In the genomic region with DNA sequence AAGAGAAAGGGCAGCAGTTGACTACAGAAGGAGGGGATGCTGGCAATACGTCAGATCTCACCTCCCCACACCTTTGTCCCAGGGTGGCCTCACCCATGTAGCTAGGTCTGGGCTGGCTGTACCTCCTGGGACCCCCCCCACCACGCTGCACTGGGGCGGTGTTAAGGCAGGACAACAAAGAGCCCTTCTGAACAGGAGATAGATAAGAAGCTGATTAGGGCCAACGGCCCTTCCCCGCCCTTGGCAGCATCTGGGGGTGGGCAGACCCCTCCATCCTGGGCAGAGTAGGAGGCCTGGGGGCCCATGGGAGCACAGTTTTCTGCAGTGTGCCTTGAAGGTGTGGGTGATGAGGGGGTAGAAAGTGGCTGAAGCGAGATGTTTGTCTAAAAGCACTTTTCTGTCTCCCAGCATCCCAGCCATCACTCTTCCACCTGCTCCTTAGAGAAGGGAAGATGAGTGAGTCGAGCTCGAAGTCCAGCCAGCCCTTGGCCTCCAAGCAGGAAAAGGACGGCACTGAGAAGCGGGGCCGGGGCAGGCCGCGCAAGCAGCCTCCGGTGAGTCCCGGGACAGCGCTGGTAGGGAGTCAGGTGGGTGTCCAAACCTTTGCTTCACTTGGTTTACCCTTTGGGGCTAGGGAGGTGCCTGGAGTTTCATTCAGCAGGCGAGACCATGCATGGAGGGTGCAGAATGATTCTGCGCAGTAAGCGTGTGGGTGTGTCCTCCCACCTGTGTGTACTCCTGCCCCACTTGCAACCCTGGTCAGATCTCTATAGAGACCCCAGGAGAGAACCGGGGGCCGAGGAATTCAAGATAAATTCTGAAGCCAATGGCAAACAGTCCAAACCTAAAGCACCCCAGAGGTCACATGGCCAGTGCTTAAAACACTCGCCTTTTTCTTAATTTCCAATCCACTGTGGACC, we compare ENCODE assay signal across 10 cellular contexts. TPM values are rescaled to one million over a fixed set of nuclear protein-coding genes. Genes with fewer than 3 reads are reported as not detected.
A peak's percentile ranks its signal among the peaks of the same experiment; 100 is the strongest.
DNase-seq lines count a peak whose midpoint lies in the region; ATAC-seq, FAIRE-seq and TF ChIP-seq lines count a peak whose summit lies in the region.
"Had no signal": no experiment of that assay in that cellular context is flagged by ENCODE, and none has a peak within 500 bp of the region (broad histone marks: within the 10 kb centered on the region; RNA-seq: fewer than 3 reads in every experiment).

No MANE protein-coding gene starts in this region.

- H3K27ac ChIP-seq in A549 = peak overlapping the region in 1 of 2 experiments; percentile 99; a peak in 4 of 6 replicates
- no peak overlapping the region for H3K27ac ChIP-seq in iPS-20b (ENCODE audit: low read length)

- TF ChIP-seq POLR2A in A549 (IDR thresholded peaks at IDR 0.05; ENCODE audit: low read length) = no peak

- peak overlapping the region; percentile 98; the same call in 1 of the 2 replicates for H3K9ac ChIP-seq in iPS-20b (ENCODE audit: low read depth, low read length)

- H3K36me3 Mint-ChIP-seq in activated CD8-positive, alpha-beta T cell treated with anti-CD3 and anti-CD28 coated beads for 36 hours (ENCODE audit: low read depth) = peaks cover 67% of the 10 kb centered on the region

- TF ChIP-seq RAD21 in A549 (conservative IDR thresholded peaks at IDR 0.05 in 1 of 2, IDR thresholded peaks at IDR 0.05 in 1 of 2) = no peak

- TF ChIP-seq EP300 in A549 (IDR thresholded peaks at IDR 0.05) = no peak

- H3K4me1 Mint-ChIP-seq in activated CD8-positive, alpha-beta T cell treated with anti-CD3 and anti-CD28 coated beads for 36 hours (ENCODE audit: low read depth) = peaks cover 70% of the 10 kb centered on the region

- TF ChIP-seq CTCF in A549 (IDR thresholded peaks at IDR 0.05) = no peak
- no peak for TF ChIP-seq CTCF in activated CD8-positive, alpha-beta T cell treated with anti-CD3 and anti-CD28 coated beads for 36 hours (IDR thresholded peaks at IDR 0.05)

- H3K4me2 ChIP-seq in A549 = peak overlapping the region; percentile 94

- no peaks in the 10 kb centered on the region for H3K27me3 ChIP-seq in iPS-20b (ENCODE audit: insufficient read depth, low read length)

- WGBS in A549 (ENCODE audit: missing lambda C conversion rate) = 78% methylated on average over 17 of the region's 22 CpGs

- CTCF ChIA-PET in A549 (lab: Yijun Ruan, JAX) = interaction anchor here (1.7 kb wide), 1 partner anchor 8 kb away, joined by 6 read pairs; the partner anchor contains the start of gene SMIM29
- CTCF ChIA-PET in activated CD8-positive, alpha-beta T cell treated with anti-CD3 and anti-CD28 coated beads for 36 hours (lab: Charles Lee) = interaction anchor here (1.9 kb wide), 1 partner anchor 44 kb away, joined by 7 read pairs; no protein-coding TSS in a partner anchor

- no peaks in the 10 kb centered on the region for H3K9me3 Mint-ChIP-seq in activated CD8-positive, alpha-beta T cell treated with anti-CD3 and anti-CD28 coated beads for 36 hours

- H3K4me1 ChIP-seq in A549 = peaks cover 79% of the 10 kb centered on the region
- peaks cover 33% of the 10 kb centered on the region for H3K4me1 ChIP-seq in iPS-20b (ENCODE audit: insufficient read depth, low read length)

- H3K4me3 ChIP-seq in A549 (no peak overlapping the region), iPS-20b (ENCODE audit: low read length) (peak overlapping the region; percentile 88)

- H3K9me3 ChIP-seq in A549 (no peaks in the 10 kb centered on the region), iPS-20b (ENCODE audit: insufficient read depth, low read depth, low read length) (no peaks in the 10 kb centered on the region)

- POLR2A ChIA-PET in A549 (lab: Yijun Ruan, JAX) = no interaction called here
- POLR2A ChIA-PET in activated CD8-positive, alpha-beta T cell treated with anti-CD3 and anti-CD28 coated beads for 36 hours (lab: Charles Lee) = interaction anchor here (1.0 to 1.7 kb wide), 2 partner anchors 8 to 152 kb away, joined by 3 read pairs; partner anchors contain the start of genes NUDT3 and SMIM29

- H3K36me3 ChIP-seq in iPS-20b (ENCODE audit: insufficient read depth, low read depth, low read length) = peaks cover 75% of the 10 kb centered on the region

- FAIRE-seq in A549 (lab: Jason Lieb, UNC) = no peak
- FAIRE-seq: D721Med had no signal

- no peak for DNase-seq in A549 (ENCODE audit: low read depth in 1 of 2, low spot score in 1 of 2)
- DNase-seq in ELR (ENCODE audit: low read depth) = peak; percentile 10
- DNase-seq in activated CD8-positive, alpha-beta T cell treated with anti-CD3 and anti-CD28 coated beads for 36 hours = no peak
- no peak for DNase-seq in left ventricle myocardium superior
- DNase-seq: HCEC 1CT had no signal

- intact Hi-C loops in activated CD8-positive, alpha-beta T cell treated with anti-CD3 and anti-CD28 coated beads for 36 hours (cut with micrococcal nuclease) = no loop called here
- intact Hi-C loops in left ventricle myocardium superior (cut with micrococcal nuclease) = no loop called here

- H3K27ac Mint-ChIP-seq in activated CD8-positive, alpha-beta T cell treated with anti-CD3 and anti-CD28 coated beads for 36 hours = peak overlapping the region; percentile 97

- H3K27me3 Mint-ChIP-seq in activated CD8-positive, alpha-beta T cell treated with anti-CD3 and anti-CD28 coated beads for 36 hours = no peaks in the 10 kb centered on the region

- ATAC-seq in A549 (no peak), GM18502 (IDR thresholded peaks at IDR 0.05; ENCODE audit: poor library complexity, unreplicated experiment) (no peak), left ventricle myocardium superior (no peak), GM19324 (IDR thresholded peaks at IDR 0.05; ENCODE audit: low FRiP score, unreplicated experiment) (no peak), GM21737 (IDR thresholded peaks at IDR 0.05; ENCODE audit: unreplicated experiment) (no peak)
- ATAC-seq in activated CD8-positive, alpha-beta T cell treated with anti-CD3 and anti-CD28 coated beads for 36 hours = no peak

- peak overlapping the region; percentile 93 for H3K4me3 Mint-ChIP-seq in activated CD8-positive, alpha-beta T cell treated with anti-CD3 and anti-CD28 coated beads for 36 hours

TF ChIP-seq in A549, 52 proteins besides CTCF, POLR2A, EP300 and RAD21 (continues in another document):
- TF ChIP-seq FOXS1 (CRISPR knock-in tag; IDR thresholded peaks at IDR 0.05) (no peak), HEYL (CRISPR knock-in tag; IDR thresholded peaks at IDR 0.05) (no peak), BHLHE40 (IDR thresholded peaks at IDR 0.05; ENCODE audit: low read depth, low read length) (no peak), MAZ (IDR thresholded peaks at IDR 0.05; ENCODE audit: borderline replicate concordance, low read depth, low read length) (no peak), CHD4 (IDR thresholded peaks at IDR 0.05; ENCODE audit: borderline replicate concordance) (no peak), SREBF2 (IDR thresholded peaks at IDR 0.05) (no peak)
- TF ChIP-seq, protein P1, sequence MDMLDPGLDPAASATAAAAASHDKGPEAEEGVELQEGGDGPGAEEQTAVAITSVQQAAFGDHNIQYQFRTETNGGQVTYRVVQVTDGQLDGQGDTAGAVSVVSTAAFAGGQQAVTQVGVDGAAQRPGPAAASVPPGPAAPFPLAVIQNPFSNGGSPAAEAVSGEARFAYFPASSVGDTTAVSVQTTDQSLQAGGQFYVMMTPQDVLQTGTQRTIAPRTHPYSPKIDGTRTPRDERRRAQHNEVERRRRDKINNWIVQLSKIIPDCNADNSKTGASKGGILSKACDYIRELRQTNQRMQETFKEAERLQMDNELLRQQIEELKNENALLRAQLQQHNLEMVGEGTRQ (IDR thresholded peaks at IDR 0.05) = no peak
- TF ChIP-seq, protein P2, sequence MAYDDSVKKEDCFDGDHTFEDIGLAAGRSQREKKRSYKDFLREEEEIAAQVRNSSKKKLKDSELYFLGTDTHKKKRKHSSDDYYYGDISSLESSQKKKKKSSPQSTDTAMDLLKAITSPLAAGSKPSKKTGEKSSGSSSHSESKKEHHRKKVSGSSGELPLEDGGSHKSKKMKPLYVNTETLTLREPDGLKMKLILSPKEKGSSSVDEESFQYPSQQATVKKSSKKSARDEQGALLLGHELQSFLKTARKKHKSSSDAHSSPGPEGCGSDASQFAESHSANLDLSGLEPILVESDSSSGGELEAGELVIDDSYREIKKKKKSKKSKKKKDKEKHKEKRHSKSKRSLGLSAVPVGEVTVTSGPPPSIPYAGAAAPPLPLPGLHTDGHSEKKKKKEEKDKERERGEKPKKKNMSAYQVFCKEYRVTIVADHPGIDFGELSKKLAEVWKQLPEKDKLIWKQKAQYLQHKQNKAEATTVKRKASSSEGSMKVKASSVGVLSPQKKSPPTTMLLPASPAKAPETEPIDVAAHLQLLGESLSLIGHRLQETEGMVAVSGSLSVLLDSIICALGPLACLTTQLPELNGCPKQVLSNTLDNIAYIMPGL (CRISPR knock-in tag; IDR thresholded peaks at IDR 0.05; ENCODE audit: borderline replicate concordance) = no peak
- TF ChIP-seq, protein P3, sequence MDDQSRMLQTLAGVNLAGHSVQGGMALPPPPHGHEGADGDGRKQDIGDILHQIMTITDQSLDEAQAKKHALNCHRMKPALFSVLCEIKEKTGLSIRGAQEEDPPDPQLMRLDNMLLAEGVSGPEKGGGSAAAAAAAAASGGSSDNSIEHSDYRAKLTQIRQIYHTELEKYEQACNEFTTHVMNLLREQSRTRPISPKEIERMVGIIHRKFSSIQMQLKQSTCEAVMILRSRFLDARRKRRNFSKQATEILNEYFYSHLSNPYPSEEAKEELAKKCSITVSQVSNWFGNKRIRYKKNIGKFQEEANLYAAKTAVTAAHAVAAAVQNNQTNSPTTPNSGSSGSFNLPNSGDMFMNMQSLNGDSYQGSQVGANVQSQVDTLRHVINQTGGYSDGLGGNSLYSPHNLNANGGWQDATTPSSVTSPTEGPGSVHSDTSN (IDR thresholded peaks at IDR 0.05) = no peak

RNA-seq across cellular contexts. Expression of gene HMGA1, which starts 3.9 kb away (rescaled TPM):
- polyA plus RNA-seq in A549 (2011; rRNA removed) (119 and 127 TPM in 2 replicates), A549 (2017; fragmentation: RNase III; extraction: RNeasy Plus Mini Kit Qiagen cat#74134 plus additional on column Dnase treatment) (241 to 280 TPM (median 249 TPM) in 3 replicates)
- polyA plus RNA-seq in A549 (2012; cell fraction: cytosol; rRNA removed) = 344 and 469 TPM in 2 replicates
- 259 and 338 TPM in 2 replicates for polyA plus RNA-seq in A549 (2012; cell fraction: nucleus; rRNA removed)
- polyA minus RNA-seq in A549 (2011; rRNA and poly(A)+ RNA removed) = 88.2 and 109 TPM in 2 replicates
- 100 to 1,000 TPM; 683 to 709 TPM for total RNA-seq in activated CD8-positive, alpha-beta T cell treated with anti-CD3 and anti-CD28 coated beads for 36 hours
- 51.9 TPM for total RNA-seq in left ventricle myocardium superior

RNA-seq across cellular contexts. Expression of gene SMIM29, which starts 8.2 kb away (rescaled TPM):
- polyA plus RNA-seq in A549 (2011; rRNA removed) (8.1 and 11.0 TPM in 2 replicates), A549 (2017; fragmentation: RNase III; extraction: RNeasy Plus Mini Kit Qiagen cat#74134 plus additional on column Dnase treatment) (13.2 to 15.4 TPM (median 15.0 TPM) in 3 replicates)
- polyA plus RNA-seq in A549 (2012; cell fraction: cytosol; rRNA removed) = 22.5 and 26.3 TPM in 2 replicates
- polyA plus RNA-seq in A549 (2012; cell fraction: nucleus; rRNA removed) = 24.9 and 27.1 TPM in 2 replicates
- polyA minus RNA-seq in A549 (2011; rRNA and poly(A)+ RNA removed) = 8.6 and 11.5 TPM in 2 replicates
- 10 to 100 TPM; 13.3 to 16.4 TPM for total RNA-seq in activated CD8-positive, alpha-beta T cell treated with anti-CD3 and anti-CD28 coated beads for 36 hours
- total RNA-seq in left ventricle myocardium superior = 19.7 TPM

Comparison
In these comparisons a context has a peak if more than half of its experiments do, and no peak if none do; other contexts are left out.
1. RNA of gene HMGA1, which starts 3.9 kb away (total RNA-seq): 683 to 709 TPM in activated CD8-positive, alpha-beta T cell treated with anti-CD3 and anti-CD28 coated beads for 36 hours; 51.9 TPM in left ventricle myocardium superior (single experiment); every median in the first group is over 10 times any median in the second.